14 cellular contexts compared by ENCODE assay signal in genomic region chr10:35765039-35765662, GRCh38.
A peak's percentile ranks its signal among the peaks of the same experiment; 100 is the strongest.
DNase-seq lines count a peak whose midpoint lies in the region; ATAC-seq, FAIRE-seq and TF ChIP-seq lines count a peak whose summit lies in the region.
"Had no signal": no experiment of that assay in that cellular context is flagged by ENCODE, and none has a peak within 500 bp of the region (broad histone marks: within the 10 kb centered on the region; RNA-seq: fewer than 3 reads in every experiment).

No MANE protein-coding gene starts in this region.

- no peak for TF ChIP-seq CTCF in astrocyte (IDR thresholded peaks at IDR 0.05; ENCODE audit: insufficient read depth, low read depth, low read length)

- H3K4me1 ChIP-seq in astrocyte (ENCODE audit: insufficient read depth, low read length) = peaks cover 4% of the 10 kb centered on the region

- H2AFZ ChIP-seq in astrocyte (ENCODE audit: low read depth, low read length) = peak overlapping the region; percentile 70

- no peaks in the 10 kb centered on the region for H3K36me3 ChIP-seq in astrocyte (ENCODE audit: insufficient read depth, low read length)
- H3K36me3 ChIP-seq: gastroesophageal sphincter had no signal

- H3K4me2 ChIP-seq in astrocyte (ENCODE audit: low read length) = peak overlapping the region; percentile 65

- H3K9me3 ChIP-seq in astrocyte (ENCODE audit: insufficient read depth, low read depth, low read length) = no peaks in the 10 kb centered on the region
- H3K9me3 ChIP-seq: gastroesophageal sphincter had no signal

- no peak for FAIRE-seq in astrocyte (lab: Jason Lieb, UNC)
- FAIRE-seq: colon had no signal

- peak; percentile 66 for ATAC-seq in GM18511 (IDR thresholded peaks at IDR 0.05; ENCODE audit: unreplicated experiment)
- ATAC-seq in activated naive CD4-positive, alpha-beta T cell treated with anti-CD3 and anti-CD28 coated beads, Interleukin-2, amount 50 U/mL, for 72 hours = no peak
- ATAC-seq in GM19035 (IDR thresholded peaks at IDR 0.05; ENCODE audit: unreplicated experiment) = no peak
- ATAC-seq: gastroesophageal sphincter had no signal

- no peaks in the 10 kb centered on the region for H3K27me3 ChIP-seq in astrocyte (ENCODE audit: insufficient read depth, low read length)
- H3K27me3 ChIP-seq: gastroesophageal sphincter had no signal

- H3K4me3 Mint-ChIP-seq in astrocyte (ENCODE audit: unreplicated experiment) = no peak overlapping the region
- H3K4me3 Mint-ChIP-seq: activated naive CD4-positive, alpha-beta T cell treated with anti-CD3 and anti-CD28 coated beads for 36 hours had no signal

- DNase-seq in astrocyte (ENCODE audit: low read depth) (no peak), iris pigment epithelial cell (ENCODE audit: low read depth) (peak; percentile 28), pons (ENCODE audit: low spot score) (peak; percentile 14), T1000 (lab: John Stamatoyannopoulos, UW) (no peak), AG08396 (ENCODE audit: low spot score) (no peak)
- no peak for DNase-seq in activated naive CD4-positive, alpha-beta T cell treated with anti-CD3 and anti-CD28 coated beads, Interleukin-2, amount 50 U/mL, for 72 hours (ENCODE audit: low spot score in 2 of 2)
- DNase-seq: activated naive CD4-positive, alpha-beta T cell treated with anti-CD3 and anti-CD28 coated beads for 36 hours; NCI-H1694 had no signal

- H3K27me3 Mint-ChIP-seq in astrocyte (ENCODE audit: low read depth, unreplicated experiment) = no peaks in the 10 kb centered on the region

- no peak overlapping the region for H3K27ac ChIP-seq in astrocyte (ENCODE audit: low read depth, low read length)
- H3K27ac ChIP-seq: C4-2B, gastroesophageal sphincter, skin epidermis had no signal

- peaks cover 16% of the 10 kb centered on the region for H3K4me1 Mint-ChIP-seq in astrocyte (ENCODE audit: low read depth, unreplicated experiment)

- no peak overlapping the region for H3K27ac Mint-ChIP-seq in astrocyte (ENCODE audit: unreplicated experiment)
- no peak overlapping the region for H3K27ac Mint-ChIP-seq in activated naive CD4-positive, alpha-beta T cell treated with anti-CD3 and anti-CD28 coated beads, Interleukin-2, amount 50 U/mL, for 72 hours
- H3K27ac Mint-ChIP-seq: activated naive CD4-positive, alpha-beta T cell treated with anti-CD3 and anti-CD28 coated beads for 36 hours had no signal

- H3K9me3 Mint-ChIP-seq in astrocyte (ENCODE audit: unreplicated experiment) = no peaks in the 10 kb centered on the region
- H3K9me3 Mint-ChIP-seq in activated naive CD4-positive, alpha-beta T cell treated with anti-CD3 and anti-CD28 coated beads, Interleukin-2, amount 50 U/mL, for 72 hours = no peaks in the 10 kb centered on the region
- H3K9me3 Mint-ChIP-seq: activated naive CD4-positive, alpha-beta T cell treated with anti-CD3 and anti-CD28 coated beads for 36 hours had no signal

- H3K36me3 Mint-ChIP-seq in astrocyte (ENCODE audit: low read depth, unreplicated experiment) = no peaks in the 10 kb centered on the region
- no peaks in the 10 kb centered on the region for H3K36me3 Mint-ChIP-seq in activated naive CD4-positive, alpha-beta T cell treated with anti-CD3 and anti-CD28 coated beads, Interleukin-2, amount 50 U/mL, for 72 hours

- H3K4me3 ChIP-seq in astrocyte (ENCODE audit: insufficient read depth, low read depth, low read length) = no peak overlapping the region
- H3K4me3 ChIP-seq: gastroesophageal sphincter, skin epidermis had no signal

- H3K9ac ChIP-seq in astrocyte (ENCODE audit: low read length) = no peak overlapping the region

- H4K20me1 ChIP-seq in astrocyte (ENCODE audit: insufficient read depth, low read length) = no peaks in the 10 kb centered on the region

- H3K79me2 ChIP-seq in astrocyte (ENCODE audit: insufficient read depth, low read length) = no peaks in the 10 kb centered on the region

Comparison
In these comparisons a context has a peak if more than half of its experiments do, and no peak if none do; other contexts are left out.
1. DNase-seq: peak in iris pigment epithelial cell (single experiment) and pons (single experiment); none in astrocyte (single experiment), T1000 (single experiment), AG08396 (single experiment) and activated naive CD4-positive, alpha-beta T cell treated with anti-CD3 and anti-CD28 coated beads, Interleukin-2, amount 50 U/mL, for 72 hours (0 of 2).